10 cellular contexts compared by ENCODE assay signal in the genomic region with DNA sequence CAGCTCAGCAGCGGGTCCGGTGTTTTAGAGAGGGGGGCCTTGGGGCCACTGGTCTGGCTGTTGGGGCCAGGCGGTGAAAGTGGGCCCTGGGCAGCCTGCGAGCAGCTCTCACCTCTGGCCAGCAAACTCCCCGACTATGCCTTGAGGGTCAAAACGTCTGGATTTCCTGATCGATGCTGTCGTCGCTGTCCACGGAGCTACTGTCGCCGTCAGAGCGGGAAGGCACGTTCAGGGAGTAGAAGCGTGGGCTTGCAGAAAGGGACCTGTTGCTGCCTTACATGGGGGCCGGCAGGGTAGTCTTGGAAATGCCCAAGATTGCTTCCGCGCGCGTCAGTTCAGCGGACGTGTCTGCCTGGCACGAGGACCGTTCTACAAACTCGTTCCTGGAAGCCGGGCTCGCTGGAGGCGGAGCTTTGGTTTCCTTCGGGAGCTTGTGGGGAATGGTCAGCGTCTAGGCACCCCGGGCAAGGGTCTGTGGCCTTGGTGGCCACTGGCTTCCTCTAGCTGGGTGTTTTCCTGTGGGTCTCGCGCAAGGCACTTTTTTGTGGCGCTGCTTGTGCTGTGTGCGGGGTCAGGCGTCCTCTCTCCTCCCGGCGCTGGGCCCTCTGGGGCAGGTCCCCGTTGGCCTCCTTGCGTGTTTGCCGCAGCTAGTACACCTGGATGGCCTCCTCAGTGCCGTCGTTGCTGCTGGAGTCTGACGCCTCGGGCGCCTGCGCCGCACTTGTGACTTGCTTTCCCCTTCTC. TPM values are rescaled to one million over a fixed set of nuclear protein-coding genes. Genes with fewer than 3 reads are reported as not detected.
DNase-seq lines count a peak whose midpoint lies in the region; ATAC-seq and TF ChIP-seq lines count a peak whose summit lies in the region.
"Had no signal": no experiment of that assay in that cellular context is flagged by ENCODE, and none has a peak within 500 bp of the region (broad histone marks: within the 10 kb centered on the region; RNA-seq: fewer than 3 reads in every experiment).

No MANE protein-coding gene starts in this region.

- H3K36me3 Mint-ChIP-seq in T-helper 1 cell treated with Interleukin-12 subunit alpha and Interleukin-12 subunit beta and Interleukin-4 antibody, amounts not matched to agents 30 μg/mL and 1 μg/mL, for 36 hours (ENCODE audit: low read depth), result peaks cover 47% of the 10 kb centered on the region
- peaks cover 41% of the 10 kb centered on the region for H3K36me3 Mint-ChIP-seq in activated naive CD8-positive, alpha-beta T cell treated with anti-CD3 and anti-CD28 coated beads, Interleukin-2, amount 50 U/mL, for 24 hours (ENCODE audit: low read depth)

- H3K9me3 ChIP-seq in liver (ENCODE audit: control insufficient read depth in 4 of 4, low read length in 3 of 4) (peaks cover 0 to 3% (median 0%) of the 10 kb centered on the region in 4 donors), subcutaneous abdominal adipose tissue (ENCODE audit: control insufficient read depth in 5 of 5, low read length in 5 of 5) (peaks cover 0 to 11% (median 7%) of the 10 kb centered on the region in 5 donors)

- TF ChIP-seq RAD21 in liver (IDR thresholded peaks at IDR 0.05), result no peak

- WGBS in liver, result 61% methylated on average over 48 of the region's 48 CpGs

- no peak for TF ChIP-seq CTCF in liver (IDR thresholded peaks at IDR 0.05; ENCODE audit: low read depth, low read length, missing input control)

- peaks cover 12% of the 10 kb centered on the region for H3K27me3 Mint-ChIP-seq in T-helper 1 cell treated with Interleukin-12 subunit alpha and Interleukin-12 subunit beta and Interleukin-4 antibody, amounts not matched to agents 30 μg/mL and 1 μg/mL, for 36 hours (ENCODE audit: low read depth)
- peaks cover 2% of the 10 kb centered on the region for H3K27me3 Mint-ChIP-seq in activated naive CD8-positive, alpha-beta T cell treated with anti-CD3 and anti-CD28 coated beads, Interleukin-2, amount 50 U/mL, for 24 hours

- DNase-seq in T-helper 1 cell, result no peak
- DNase-seq in activated naive CD8-positive, alpha-beta T cell treated with anti-CD3 and anti-CD28 coated beads, Interleukin-2, amount 50 U/mL, for 24 hours, result peak; percentile 16
- DNase-seq in COLO668 (lab: John Stamatoyannopoulos, UW; ENCODE audit: unreplicated experiment), result no peak
- DNase-seq in caudate nucleus (lab: John Stamatoyannopoulos, UW), result no peak
- DNase-seq in LoVo (ENCODE audit: low spot score), result no peak
- DNase-seq: central memory CD4-positive, alpha-beta T cell had no signal

- H3K36me3 ChIP-seq in liver (ENCODE audit: control insufficient read depth in 4 of 4, insufficient read depth in 3 of 4, low read depth in 1 of 4, low read length in 3 of 4) (peaks cover 0 to 4% (median under 1%) of the 10 kb centered on the region in 4 donors), subcutaneous abdominal adipose tissue (ENCODE audit: control insufficient read depth in 5 of 5, insufficient read depth in 5 of 5, low read length in 5 of 5) (peaks cover 0 to 30% (median 11%) of the 10 kb centered on the region in 5 donors)

- peaks cover 12% of the 10 kb centered on the region for H3K4me1 Mint-ChIP-seq in T-helper 1 cell treated with Interleukin-12 subunit alpha and Interleukin-12 subunit beta and Interleukin-4 antibody, amounts not matched to agents 30 μg/mL and 1 μg/mL, for 36 hours (ENCODE audit: low read depth)
- peaks cover 40% of the 10 kb centered on the region for H3K4me1 Mint-ChIP-seq in activated naive CD8-positive, alpha-beta T cell treated with anti-CD3 and anti-CD28 coated beads, Interleukin-2, amount 50 U/mL, for 24 hours

- peaks cover 22% of the 10 kb centered on the region for H3K9me3 Mint-ChIP-seq in T-helper 1 cell treated with Interleukin-12 subunit alpha and Interleukin-12 subunit beta and Interleukin-4 antibody, amounts not matched to agents 30 μg/mL and 1 μg/mL, for 36 hours
- H3K9me3 Mint-ChIP-seq in activated naive CD8-positive, alpha-beta T cell treated with anti-CD3 and anti-CD28 coated beads, Interleukin-2, amount 50 U/mL, for 24 hours, result peaks cover 14% of the 10 kb centered on the region

- no peak overlapping the region for H3K27ac Mint-ChIP-seq in T-helper 1 cell treated with Interleukin-12 subunit alpha and Interleukin-12 subunit beta and Interleukin-4 antibody, amounts not matched to agents 30 μg/mL and 1 μg/mL, for 36 hours
- no peak overlapping the region for H3K27ac Mint-ChIP-seq in activated naive CD8-positive, alpha-beta T cell treated with anti-CD3 and anti-CD28 coated beads, Interleukin-2, amount 50 U/mL, for 24 hours

- peaks cover 0 to 30% (median 6%) of the 10 kb centered on the region in 4 donors for H3K4me1 ChIP-seq in liver (ENCODE audit: control insufficient read depth in 4 of 4, insufficient read depth in 4 of 4, low read length in 3 of 4)
- peaks cover 0 to 36% (median 17%) of the 10 kb centered on the region in 5 donors for H3K4me1 ChIP-seq in subcutaneous abdominal adipose tissue (ENCODE audit: control insufficient read depth in 5 of 5, insufficient read depth in 5 of 5, low read length in 5 of 5)

- H3K4me3 ChIP-seq in liver (ENCODE audit: low read depth in 1 of 3, low read length in 3 of 3) (peak overlapping the region in 2 of 3 donors; percentile 4 to 9), subcutaneous abdominal adipose tissue (ENCODE audit: low read depth in 1 of 5, low read length in 5 of 5) (peak overlapping the region; percentile 59 to 66 (median 62))

- H3K9ac ChIP-seq in liver (ENCODE audit: low read depth in 1 of 2, low read length in 2 of 2) (no peak overlapping the region), subcutaneous abdominal adipose tissue (ENCODE audit: low read length in 5 of 5) (peak overlapping the region in 1 of 5 donors; percentile 10)

- H3K4me3 Mint-ChIP-seq in T-helper 1 cell treated with Interleukin-12 subunit alpha and Interleukin-12 subunit beta and Interleukin-4 antibody, amounts not matched to agents 30 μg/mL and 1 μg/mL, for 36 hours, result peak overlapping the region; percentile 82
- peak overlapping the region; percentile 78 for H3K4me3 Mint-ChIP-seq in activated naive CD8-positive, alpha-beta T cell treated with anti-CD3 and anti-CD28 coated beads, Interleukin-2, amount 50 U/mL, for 24 hours

- no peak overlapping the region for H3K27ac ChIP-seq in liver (ENCODE audit: low read depth in 1 of 2, low read length in 2 of 2)
- no peak overlapping the region for H3K27ac ChIP-seq in subcutaneous abdominal adipose tissue (ENCODE audit: low read depth, low read length)
- H3K27ac ChIP-seq in caudate nucleus (ENCODE audit: low read depth, low read length), result no peak overlapping the region
- H3K27ac ChIP-seq: 22Rv1 had no signal

- peak; percentile 27 for ATAC-seq in activated naive CD8-positive, alpha-beta T cell treated with anti-CD3 and anti-CD28 coated beads, Interleukin-2, amount 50 U/mL, for 24 hours

- H3K27me3 ChIP-seq in liver (ENCODE audit: control insufficient read depth in 4 of 4, insufficient read depth in 4 of 4, low read length in 3 of 4) (no peaks in the 10 kb centered on the region), subcutaneous abdominal adipose tissue (ENCODE audit: control insufficient read depth in 5 of 5, insufficient read depth in 4 of 5, low read length in 5 of 5) (no peaks in the 10 kb centered on the region)

TF ChIP-seq in liver, 16 proteins besides CTCF, POLR2A, EP300 and RAD21 (continues in another document):
- TF ChIP-seq EGR1 (IDR thresholded peaks at IDR 0.05; ENCODE audit: low read depth in 2 of 2) (no peak), MAX (IDR thresholded peaks at IDR 0.05) (no peak), JUND (IDR thresholded peaks at IDR 0.05) (no peak), YY1 (IDR thresholded peaks at IDR 0.05) (no peak), RXRA (IDR thresholded peaks at IDR 0.05) (no peak), REST (IDR thresholded peaks at IDR 0.05) (no peak)
- TF ChIP-seq, protein P1, sequence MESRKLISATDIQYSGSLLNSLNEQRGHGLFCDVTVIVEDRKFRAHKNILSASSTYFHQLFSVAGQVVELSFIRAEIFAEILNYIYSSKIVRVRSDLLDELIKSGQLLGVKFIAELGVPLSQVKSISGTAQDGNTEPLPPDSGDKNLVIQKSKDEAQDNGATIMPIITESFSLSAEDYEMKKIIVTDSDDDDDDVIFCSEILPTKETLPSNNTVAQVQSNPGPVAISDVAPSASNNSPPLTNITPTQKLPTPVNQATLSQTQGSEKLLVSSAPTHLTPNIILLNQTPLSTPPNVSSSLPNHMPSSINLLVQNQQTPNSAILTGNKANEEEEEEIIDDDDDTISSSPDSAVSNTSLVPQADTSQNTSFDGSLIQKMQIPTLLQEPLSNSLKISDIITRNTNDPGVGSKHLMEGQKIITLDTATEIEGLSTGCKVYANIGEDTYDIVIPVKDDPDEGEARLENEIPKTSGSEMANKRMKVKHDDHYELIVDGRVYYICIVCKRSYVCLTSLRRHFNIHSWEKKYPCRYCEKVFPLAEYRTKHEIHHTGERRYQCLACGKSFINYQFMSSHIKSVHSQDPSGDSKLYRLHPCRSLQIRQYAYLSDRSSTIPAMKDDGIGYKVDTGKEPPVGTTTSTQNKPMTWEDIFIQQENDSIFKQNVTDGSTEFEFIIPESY (IDR thresholded peaks at IDR 0.05), result no peak

RNA-seq across cellular contexts. Expression of gene RB1, which starts 15.3 kb away (rescaled TPM):
- 10 to 100 TPM; 10.9 to 30.6 TPM for total RNA-seq in liver
- polyA plus RNA-seq in liver, result 1 to 10 TPM; 6.6 to 6.9 TPM
